21 cellular contexts compared by ENCODE assay signal in genomic region chr21:35827004-35827403, GRCh38.
"Had no signal": no experiment of that assay in that cellular context is flagged by ENCODE, and none has a peak within 500 bp of the region (broad histone marks: within the 10 kb centered on the region; RNA-seq: fewer than 3 reads in every experiment).

No MANE protein-coding gene starts in this region.

- H3K4me3 ChIP-seq: K562, MG63 had no signal

- H3K27ac ChIP-seq: HL-60, KMS-11, RWPE1 had no signal

- H3K36me3 ChIP-seq: MG63 had no signal

- H3K27me3 ChIP-seq: MG63 had no signal

- ATAC-seq: K562, Panc1 had no signal

- H3K27ac Mint-ChIP-seq: IgD-negative memory B cell had no signal

- H3K4me3 Mint-ChIP-seq: IgD-negative memory B cell had no signal

- H3K9me3 ChIP-seq: MG63 had no signal

- DNase-seq: Kasumi-1, MG63, NCI-H1092, NCI-H1105 treated with DMSO at 0.1 percent for 48 hours, NCI-H1417 treated with DMSO at 0.1 percent for 48 hours, NCI-H146, NCI-H1694 treated with DMSO at 0.1 percent for 48 hours, NCI-H1930, NCI-H2081, NCI-H2107, NCI-H2227 treated with DMSO at 0.1 percent for 48 hours, NCI-H524, NCI-H69, NCI-H774, SHP77 had no signal

- H3K4me2 ChIP-seq: KMS-11 had no signal

- H3K36me3 Mint-ChIP-seq: IgD-negative memory B cell had no signal

- H3K9ac ChIP-seq: KMS-11 had no signal
